ENCODE assay signal across 1 cellular context in genomic region chr10:117198088-117198487, GRCh38.
TF ChIP-seq lines count a peak whose summit lies in the region.

No MANE protein-coding gene starts in this region.

TF ChIP-seq in WTC11, 78 proteins besides CTCF, POLR2A, EP300 and RAD21 (continued from another document):
- TF ChIP-seq E2F5 (CRISPR knock-in tag; IDR thresholded peaks at IDR 0.05) (no peak), JUN (CRISPR knock-in tag; IDR thresholded peaks at IDR 0.05) (no peak), OVOL2 (CRISPR knock-in tag; IDR thresholded peaks at IDR 0.05; ENCODE audit: borderline replicate concordance) (no peak), ZNF396 (CRISPR knock-in tag; IDR thresholded peaks at IDR 0.05; ENCODE audit: borderline replicate concordance) (no peak), CREM (CRISPR knock-in tag; IDR thresholded peaks at IDR 0.05) (no peak), ATF2 (CRISPR knock-in tag; IDR thresholded peaks at IDR 0.05; ENCODE audit: borderline replicate concordance, low read depth) (no peak), ZNF532 (CRISPR knock-in tag; IDR thresholded peaks at IDR 0.05; ENCODE audit: borderline replicate concordance) (no peak), ZNF138 (CRISPR knock-in tag; conservative IDR thresholded peaks at IDR 0.05) (no peak), MXD4 (CRISPR knock-in tag; IDR thresholded peaks at IDR 0.05; ENCODE audit: borderline replicate concordance) (no peak), MYBL2 (CRISPR knock-in tag; IDR thresholded peaks at IDR 0.05) (no peak), ZNF121 (CRISPR knock-in tag; IDR thresholded peaks at IDR 0.05) (no peak), RORB (CRISPR knock-in tag; IDR thresholded peaks at IDR 0.05) (no peak)
